ENCODE assay signal across 8 cellular contexts in the genomic region with DNA sequence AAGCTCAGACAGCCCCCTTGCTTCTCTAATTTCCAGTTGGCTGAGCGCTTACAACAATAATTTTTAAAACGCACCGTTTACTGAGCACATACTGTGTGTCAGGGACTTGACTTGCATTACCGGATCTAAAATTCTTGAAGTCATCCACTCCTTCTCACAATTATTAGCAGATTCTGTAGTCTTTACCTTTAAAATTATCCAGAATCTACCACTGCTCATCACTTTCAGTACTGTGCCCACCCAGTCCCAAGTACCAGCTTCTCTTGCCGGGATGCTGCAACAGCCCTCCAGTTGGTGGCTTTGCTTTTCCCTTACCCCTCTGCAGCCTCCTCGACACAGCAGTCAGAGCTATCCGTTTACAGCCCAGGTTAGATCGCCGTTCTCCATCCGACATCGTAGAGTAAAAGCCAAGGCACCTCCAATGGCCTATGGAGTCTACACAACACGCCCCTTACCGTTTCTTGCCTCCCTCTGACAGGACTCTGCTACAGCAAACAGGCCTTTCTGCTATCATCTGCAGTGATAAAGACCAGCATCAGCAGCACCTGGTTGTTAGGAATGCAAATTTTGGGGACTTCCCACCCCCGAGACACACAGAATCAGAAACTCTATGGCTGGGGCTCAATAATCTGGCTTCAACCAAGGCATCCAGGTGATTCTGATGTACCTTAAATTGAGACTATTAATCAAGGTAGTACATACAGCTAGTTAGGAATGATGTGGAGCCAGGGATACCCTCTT.
DNase-seq lines count a peak whose midpoint lies in the region; ATAC-seq lines count a peak whose summit lies in the region.

No MANE protein-coding gene starts in this region.

- H3K9me3 ChIP-seq in thymus (ENCODE audit: control insufficient read depth), result no peaks in the 10 kb centered on the region

- no peaks in the 10 kb centered on the region for H3K9me3 Mint-ChIP-seq in activated naive CD8-positive, alpha-beta T cell treated with anti-CD3 and anti-CD28 coated beads, Interleukin-2, amount 50 U/mL, for 24 hours

- peaks cover 4% of the 10 kb centered on the region for H3K4me1 ChIP-seq in thymus (ENCODE audit: control insufficient read depth, insufficient read depth, low read length)

- no peaks in the 10 kb centered on the region for H3K36me3 ChIP-seq in thymus (ENCODE audit: control insufficient read depth, insufficient read depth)

- 73% methylated on average over 14 of the region's 14 CpGs for WGBS in thymus

- peaks cover 16% of the 10 kb centered on the region for H3K4me1 Mint-ChIP-seq in activated naive CD8-positive, alpha-beta T cell treated with anti-CD3 and anti-CD28 coated beads, Interleukin-2, amount 50 U/mL, for 24 hours

- peak overlapping the region; percentile 98 for H3K27ac ChIP-seq in layer of hippocampus (ENCODE audit: low read depth, low read length)
- no peak overlapping the region for H3K27ac ChIP-seq in thymus (ENCODE audit: low read depth)

- H3K4me3 Mint-ChIP-seq in activated naive CD8-positive, alpha-beta T cell treated with anti-CD3 and anti-CD28 coated beads, Interleukin-2, amount 50 U/mL, for 24 hours, result peak overlapping the region; percentile 79

- ATAC-seq in HG02870 (IDR thresholded peaks at IDR 0.05; ENCODE audit: unreplicated experiment), result peak; percentile 50
- ATAC-seq in activated naive CD8-positive, alpha-beta T cell treated with anti-CD3 and anti-CD28 coated beads, Interleukin-2, amount 50 U/mL, for 24 hours, result no peak
- no peak for ATAC-seq in GM21390 (IDR thresholded peaks at IDR 0.05; ENCODE audit: unreplicated experiment)

- H3K27ac Mint-ChIP-seq in activated naive CD8-positive, alpha-beta T cell treated with anti-CD3 and anti-CD28 coated beads, Interleukin-2, amount 50 U/mL, for 24 hours, result peak overlapping the region; percentile 78

- H3K36me3 Mint-ChIP-seq in activated naive CD8-positive, alpha-beta T cell treated with anti-CD3 and anti-CD28 coated beads, Interleukin-2, amount 50 U/mL, for 24 hours (ENCODE audit: low read depth), result no peaks in the 10 kb centered on the region

- H3K27me3 ChIP-seq in layer of hippocampus (ENCODE audit: control insufficient read depth, insufficient read depth, low read length) (no peaks in the 10 kb centered on the region), thymus (ENCODE audit: control insufficient read depth, insufficient read depth) (peaks cover 2% of the 10 kb centered on the region)

- peak overlapping the region; percentile 64 for H3K4me3 ChIP-seq in thymus (ENCODE audit: low read length)

- DNase-seq in D341Med (ENCODE audit: low spot score), result peak; percentile 21
- DNase-seq in activated naive CD8-positive, alpha-beta T cell treated with anti-CD3 and anti-CD28 coated beads, Interleukin-2, amount 50 U/mL, for 24 hours, result no peak
- no peak for DNase-seq in SKM-1 (lab: John Stamatoyannopoulos, UW; ENCODE audit: unreplicated experiment)
- no peak for DNase-seq in NCI-H1092 (lab: John Stamatoyannopoulos, UW)

- peaks cover 20% of the 10 kb centered on the region for H3K27me3 Mint-ChIP-seq in activated naive CD8-positive, alpha-beta T cell treated with anti-CD3 and anti-CD28 coated beads, Interleukin-2, amount 50 U/mL, for 24 hours
